ENCODE assay signal across 8 cellular contexts in the genomic region with DNA sequence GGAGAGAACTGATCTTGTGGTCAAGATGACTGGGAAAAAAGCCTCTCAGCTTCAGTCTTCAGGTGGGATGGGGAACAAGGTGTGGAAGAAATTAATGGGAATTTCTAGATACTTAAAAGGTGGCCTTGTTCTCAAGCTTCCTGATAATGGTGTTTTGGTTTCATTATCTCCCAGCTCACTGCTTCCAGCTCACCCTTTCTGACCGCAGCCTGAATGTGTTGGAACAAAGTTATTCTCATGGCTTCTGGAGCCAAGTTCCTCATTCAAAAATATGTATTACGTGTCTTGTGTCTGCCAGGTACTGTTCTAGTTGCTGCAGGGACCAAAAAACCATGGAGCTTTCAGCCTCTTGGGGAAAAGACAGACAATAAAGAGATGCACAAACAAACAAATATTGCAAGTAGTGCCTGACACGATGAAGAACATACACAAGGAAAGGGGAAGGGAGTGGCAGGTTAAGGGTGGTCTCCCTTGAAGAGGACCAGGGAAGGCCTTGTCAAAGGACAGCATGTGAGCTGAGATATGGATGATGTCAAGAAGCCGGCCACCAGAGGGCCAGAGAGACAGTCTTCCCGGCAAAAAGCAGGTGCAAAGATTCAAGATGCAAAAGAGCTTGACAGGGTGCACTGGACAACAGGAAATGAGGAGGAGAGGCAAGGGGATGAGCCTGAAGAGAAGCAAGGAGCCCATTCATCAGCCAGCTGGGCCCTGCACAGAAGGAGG. TPM values are rescaled to one million over a fixed set of nuclear protein-coding genes. Genes with fewer than 3 reads are reported as not detected.
A peak's percentile ranks its signal among the peaks of the same experiment; 100 is the strongest.
DNase-seq lines count a peak whose midpoint lies in the region; ATAC-seq and TF ChIP-seq lines count a peak whose summit lies in the region.

No MANE protein-coding gene starts in this region.

- no peaks in the 10 kb centered on the region for H3K36me3 ChIP-seq in mesendoderm (ENCODE audit: control insufficient read depth, insufficient read depth, low read length)

- no peak overlapping the region for H3K27ac ChIP-seq in mesendoderm (ENCODE audit: low read depth, low read length)

- no peak overlapping the region for H3K18ac ChIP-seq in mesendoderm (ENCODE audit: low read length)

- H4K8ac ChIP-seq in mesendoderm (ENCODE audit: low read depth, low read length), result no peak overlapping the region

- H3K79me2 ChIP-seq in mesendoderm (ENCODE audit: control insufficient read depth, insufficient read depth, low read length), result no peaks in the 10 kb centered on the region

- no peak overlapping the region for H2BK15ac ChIP-seq in mesendoderm (replicated peaks; ENCODE audit: low read depth)

- no peak overlapping the region for H2AK5ac ChIP-seq in mesendoderm (ENCODE audit: low read length)

- no peaks in the 10 kb centered on the region for H3K4me1 ChIP-seq in mesendoderm (ENCODE audit: control insufficient read depth, low read depth, low read length)

- TF ChIP-seq CTCF in WI38 (IDR thresholded peaks at IDR 0.05; ENCODE audit: low read depth, low read length), result peak; percentile 25; the same call in 1 of the 2 replicates

- H3K36me3 Mint-ChIP-seq in naive thymus-derived CD8-positive, alpha-beta T cell, result no peaks in the 10 kb centered on the region

- no peak overlapping the region for H2BK5ac ChIP-seq in mesendoderm (ENCODE audit: low read length)

- no peaks in the 10 kb centered on the region for H3K79me1 ChIP-seq in mesendoderm (ENCODE audit: low read length)

- no peak overlapping the region for H3K56ac ChIP-seq in mesendoderm (ENCODE audit: low read length)

- H3K23ac ChIP-seq in mesendoderm (ENCODE audit: low read length), result no peak overlapping the region

- no peak overlapping the region for H2BK120ac ChIP-seq in mesendoderm (ENCODE audit: low read depth, low read length)

- peaks cover 0 to 1% (median 0%) of the 10 kb centered on the region in 5 donors for H3K27me3 Mint-ChIP-seq in naive thymus-derived CD8-positive, alpha-beta T cell

- peaks cover 6 to 14% (median 12%) of the 10 kb centered on the region in 4 donors for H3K4me1 Mint-ChIP-seq in naive thymus-derived CD8-positive, alpha-beta T cell

- H3K27me3 ChIP-seq in mesendoderm (ENCODE audit: insufficient read depth, low read length, poor library complexity), result peaks cover 2% of the 10 kb centered on the region

- POLR2A ChIA-PET in naive thymus-derived CD8-positive, alpha-beta T cell (lab: Charles Lee), result no interaction called here

- ATAC-seq in HG03469 (IDR thresholded peaks at IDR 0.05; ENCODE audit: unreplicated experiment), result no peak
- no peak for ATAC-seq in HG03378 (IDR thresholded peaks at IDR 0.05; ENCODE audit: unreplicated experiment)
- no peak for ATAC-seq in naive thymus-derived CD8-positive, alpha-beta T cell

- H3K4ac ChIP-seq in mesendoderm (ENCODE audit: low read depth, low read length), result no peak overlapping the region

- H3K4me3 Mint-ChIP-seq in naive thymus-derived CD8-positive, alpha-beta T cell, result peak overlapping the region in 3 of 10 donors; percentile 7 to 40 (median 15)

- H3K4me3 ChIP-seq in WI38 (ENCODE audit: low read depth, low read length) (no peak overlapping the region), mesendoderm (ENCODE audit: low read length) (no peak overlapping the region)

- DNase-seq in COR-L47 (lab: John Stamatoyannopoulos, UW), result peak; percentile 39
- peak; percentile 8 for DNase-seq in HuH-7 (ENCODE audit: low spot score)
- DNase-seq in mesendoderm, result peak; percentile 54
- no peak for DNase-seq in Ammon's horn (ENCODE audit: low spot score)
- DNase-seq in naive thymus-derived CD8-positive, alpha-beta T cell, result no peak

- H3K9ac ChIP-seq in mesendoderm (ENCODE audit: low read length), result no peak overlapping the region

- no CpG with 5 or more reads among the region's 5 CpGs for WGBS in mesendoderm (ENCODE audit: extremely low coverage, insufficient coverage, low lambda C conversion rate)

- no peak overlapping the region for H3K4me2 ChIP-seq in mesendoderm (ENCODE audit: low read length)

- H4K5ac ChIP-seq in mesendoderm (ENCODE audit: low read length), result no peak overlapping the region

- no peaks in the 10 kb centered on the region for H3K9me3 Mint-ChIP-seq in naive thymus-derived CD8-positive, alpha-beta T cell

- H3K27ac Mint-ChIP-seq in naive thymus-derived CD8-positive, alpha-beta T cell, result no peak overlapping the region

RNA-seq across cellular contexts. Expression of gene ARRDC4, which starts 35.5 kb away (rescaled TPM):
- 0.72 TPM for polyA plus RNA-seq in mesendoderm (2013, experiment 1 of 2)
- 0.71 TPM for polyA plus RNA-seq in mesendoderm (2013, experiment 2 of 2)
- 1 to 10 TPM; 1.3 to 1.5 TPM for total RNA-seq in naive thymus-derived CD8-positive, alpha-beta T cell
- under 1 TPM; 0.53 to 0.63 (median 0.56) TPM for polyA plus RNA-seq in naive thymus-derived CD8-positive, alpha-beta T cell

Comparison
In these comparisons a context has a peak if more than half of its experiments do, and no peak if none do; other contexts are left out.
1. DNase-seq: peak in COR-L47 (single experiment), HuH-7 (single experiment) and mesendoderm (single experiment); none in Ammon's horn (single experiment) and naive thymus-derived CD8-positive, alpha-beta T cell (0 of 10).